In the genomic region with DNA sequence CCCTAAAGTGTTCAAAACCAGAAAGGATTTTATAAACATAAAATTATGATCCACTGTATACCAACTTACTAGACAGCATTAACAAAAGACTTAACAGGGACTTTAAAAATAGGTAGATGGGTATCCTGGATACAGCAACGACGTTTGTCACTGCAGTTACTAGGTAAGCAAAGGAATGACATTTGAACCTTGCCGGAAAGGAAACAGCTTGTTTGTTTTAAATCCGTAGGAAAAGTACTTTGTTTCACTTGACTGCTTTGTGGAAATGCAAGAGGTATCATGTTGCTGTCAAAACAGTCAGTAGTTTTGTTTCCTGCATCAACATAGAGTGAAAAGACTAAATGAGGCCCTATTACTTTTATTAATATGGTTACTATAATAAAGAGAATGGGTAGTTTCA, we compare ENCODE assay signal across 12 cellular contexts.
DNase-seq lines count a peak whose midpoint lies in the region; TF ChIP-seq lines count a peak whose summit lies in the region.
"Had no signal": no experiment of that assay in that cellular context is flagged by ENCODE, and none has a peak within 500 bp of the region (broad histone marks: within the 10 kb centered on the region; RNA-seq: fewer than 3 reads in every experiment).

No MANE protein-coding gene starts in this region.

- H3K4me1 ChIP-seq in parathyroid adenoma, result peaks cover 56% of the 10 kb centered on the region
- H3K4me1 ChIP-seq in tibial nerve, result peaks cover 0 to 19% (median 5%) of the 10 kb centered on the region in 4 donors
- no peaks in the 10 kb centered on the region for H3K4me1 ChIP-seq in vagina

- H3K9ac ChIP-seq in parathyroid adenoma, result no peak overlapping the region
- H3K9ac ChIP-seq: GM23248 had no signal

- H3K79me2 ChIP-seq in parathyroid adenoma, result no peaks in the 10 kb centered on the region

- no peak for TF ChIP-seq CTCF in endothelial cell (IDR thresholded peaks at IDR 0.05; ENCODE audit: unreplicated experiment)
- TF ChIP-seq CTCF in parathyroid adenoma (IDR thresholded peaks at IDR 0.05), result no peak
- no peak for TF ChIP-seq CTCF in tibial nerve (IDR thresholded peaks at IDR 0.05)
- TF ChIP-seq CTCF in vagina (IDR thresholded peaks at IDR 0.05), result no peak

- H3K27ac Mint-ChIP-seq in endothelial cell (ENCODE audit: unreplicated experiment), result peak overlapping the region; percentile 83

- H3K9me3 ChIP-seq in parathyroid adenoma (ENCODE audit: control insufficient read depth, low read length) (no peaks in the 10 kb centered on the region), tibial nerve (no peaks in the 10 kb centered on the region), vagina (no peaks in the 10 kb centered on the region)
- H3K9me3 ChIP-seq: SJSA1 had no signal

- H3K36me3 ChIP-seq in parathyroid adenoma (ENCODE audit: control insufficient read depth, insufficient read depth, low read length), result no peaks in the 10 kb centered on the region
- H3K36me3 ChIP-seq in tibial nerve, result peaks cover 0 to 47% (median 8%) of the 10 kb centered on the region in 3 donors
- no peaks in the 10 kb centered on the region for H3K36me3 ChIP-seq in vagina

- peak overlapping the region; percentile 39 for H2AFZ ChIP-seq in parathyroid adenoma
- H2AFZ ChIP-seq: GM23248 had no signal

- peak overlapping the region; percentile 53 for H3K4me2 ChIP-seq in parathyroid adenoma (ENCODE audit: low read length)

- no peak for TF ChIP-seq POLR2A in tibial nerve (IDR thresholded peaks at IDR 0.05)
- no peak for TF ChIP-seq POLR2A in vagina (IDR thresholded peaks at IDR 0.05)

- peak overlapping the region; percentile 23 for H3K4me3 Mint-ChIP-seq in endothelial cell (ENCODE audit: unreplicated experiment)

- H3K27me3 ChIP-seq in parathyroid adenoma (ENCODE audit: control insufficient read depth, insufficient read depth, low read length) (no peaks in the 10 kb centered on the region), tibial nerve (no peaks in the 10 kb centered on the region), vagina (no peaks in the 10 kb centered on the region)
- H3K27me3 ChIP-seq: foreskin keratinocyte, SJSA1 had no signal

- no peaks in the 10 kb centered on the region for H3K36me3 Mint-ChIP-seq in endothelial cell (ENCODE audit: low read depth, unreplicated experiment)

- no peaks in the 10 kb centered on the region for H3K27me3 Mint-ChIP-seq in endothelial cell (ENCODE audit: unreplicated experiment)

- DNase-seq in NCI-H345 treated with DMSO at 0.1 percent for 48 hours (lab: John Stamatoyannopoulos, UW; ENCODE audit: unreplicated experiment) (peak; percentile 0), NCI-H345 (lab: John Stamatoyannopoulos, UW) (no peak), NCI-H526 treated with DMSO at 0.1 percent for 48 hours (lab: John Stamatoyannopoulos, UW) (peak; percentile 26), endothelial cell (ENCODE audit: low spot score) (no peak), GOT3 (lab: John Stamatoyannopoulos, UW) (no peak), tibial nerve (ENCODE audit: low spot score in 2 of 2) (no peak), vagina (ENCODE audit: extremely low spot score in 2 of 2) (no peak)
- DNase-seq: ACHN, foreskin keratinocyte, GM23248 had no signal

- H3K4me1 Mint-ChIP-seq in endothelial cell (ENCODE audit: unreplicated experiment), result peaks cover 51% of the 10 kb centered on the region

- 38 to 40% methylated on average over 4 of the region's 4 CpGs for WGBS in tibial nerve, 2 donors

- H3K4me3 ChIP-seq in parathyroid adenoma (ENCODE audit: low read depth, low read length) (peak overlapping the region; percentile 15), tibial nerve (no peak overlapping the region), vagina (no peak overlapping the region)
- H3K4me3 ChIP-seq: GM23248, SJSA1 had no signal

- no peak for TF ChIP-seq EP300 in tibial nerve (IDR thresholded peaks at IDR 0.05)

- intact Hi-C loops in vagina (cut with DNase I), result no loop called here

- no peaks in the 10 kb centered on the region for H3K9me3 Mint-ChIP-seq in endothelial cell (ENCODE audit: unreplicated experiment)

- H3K27ac ChIP-seq in parathyroid adenoma (peak overlapping the region; percentile 96), tibial nerve (no peak overlapping the region), vagina (no peak overlapping the region)
- H3K27ac ChIP-seq: foreskin keratinocyte, GM23248, SJSA1 had no signal

Comparison
In these comparisons a context has a peak if more than half of its experiments do, and no peak if none do; other contexts are left out.
1. DNase-seq: peak in NCI-H345 treated with DMSO at 0.1 percent for 48 hours (single experiment) and NCI-H526 treated with DMSO at 0.1 percent for 48 hours (single experiment); none in NCI-H345 (single experiment), endothelial cell (single experiment), GOT3 (single experiment), tibial nerve (0 of 2) and vagina (0 of 2).